In the genomic region with DNA sequence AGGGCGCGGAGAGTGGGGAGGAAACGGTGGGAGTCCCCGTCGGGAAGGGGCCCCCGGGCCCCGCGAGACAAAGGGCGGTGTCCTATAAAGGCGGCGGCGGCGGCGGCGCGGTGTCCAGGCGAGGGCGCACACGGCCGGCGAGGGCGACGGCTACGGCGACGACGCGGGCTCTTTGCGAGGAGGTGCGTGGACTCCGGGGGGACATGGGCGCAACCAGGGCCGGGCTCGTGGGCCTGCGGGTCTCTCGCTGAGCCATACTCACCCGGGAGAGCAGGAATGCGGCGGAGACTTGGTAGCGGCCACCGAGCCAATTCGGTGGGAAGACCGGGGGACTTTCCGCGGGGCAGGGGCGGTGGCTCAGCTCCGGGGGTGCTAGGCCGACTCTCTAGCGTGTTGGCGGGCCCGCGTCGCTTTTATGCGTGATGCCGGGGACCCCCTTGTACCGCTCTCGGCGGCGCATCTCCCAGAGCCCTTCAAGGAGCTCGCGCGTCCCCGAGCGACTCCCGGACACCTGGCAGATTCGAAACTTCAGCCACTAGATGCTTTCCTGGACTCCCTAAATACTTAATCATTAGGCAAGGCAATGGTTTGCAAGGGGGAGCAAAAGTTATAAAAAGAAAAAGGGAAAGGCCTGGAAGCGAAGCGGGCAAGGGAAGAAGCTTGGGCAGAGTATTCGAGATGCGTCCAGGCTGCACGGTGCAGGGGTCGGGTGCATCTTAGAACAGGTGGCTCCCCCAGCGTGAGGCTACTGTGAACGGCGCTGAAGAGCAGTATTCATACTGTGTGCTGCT, we compare ENCODE assay signal across 9 cellular contexts. TPM values are rescaled to one million over a fixed set of nuclear protein-coding genes. Genes with fewer than 3 reads are reported as not detected.
DNase-seq lines count a peak whose midpoint lies in the region; ATAC-seq, FAIRE-seq and TF ChIP-seq lines count a peak whose summit lies in the region.
"Had no signal": no experiment of that assay in that cellular context is flagged by ENCODE, and none has a peak within 500 bp of the region (broad histone marks: within the 10 kb centered on the region; RNA-seq: fewer than 3 reads in every experiment).

No MANE protein-coding gene starts in this region.

- H3K9me3 Mint-ChIP-seq in glutamatergic neuron (ENCODE audit: unreplicated experiment) = peaks cover 5% of the 10 kb centered on the region

- no peak overlapping the region for H3K27ac Mint-ChIP-seq in glutamatergic neuron (ENCODE audit: unreplicated experiment)

- H3K36me3 ChIP-seq in pancreas = no peaks in the 10 kb centered on the region

- 2% methylated on average over 71 to 75 of the region's 75 CpGs for WGBS in pancreas, 2 donors

- DNase-seq in Caki2 (ENCODE audit: low read depth) (peak; percentile 16), HuH-7.5 (ENCODE audit: low spot score) (peak; percentile 55), glutamatergic neuron (peak; percentile 67), pancreas (peak in 4 of 6 donors; percentile 13 to 80 (median 48)), HCEC 1CT (no peak)
- peak; percentile 58 for DNase-seq in activated CD8-positive, alpha-beta memory T cell treated with anti-CD3 and anti-CD28 coated beads, Interleukin-2, amount 50 U/mL, for 48 hours

- H3K4me1 Mint-ChIP-seq in glutamatergic neuron (ENCODE audit: low read depth, unreplicated experiment) = peaks cover 4% of the 10 kb centered on the region

- ATAC-seq in GM19395 (IDR thresholded peaks at IDR 0.05; ENCODE audit: unreplicated experiment) = peak; percentile 75
- ATAC-seq in pancreas = peak; percentile 69 to 96 (median 92)
- no peak for ATAC-seq in HG02623 (IDR thresholded peaks at IDR 0.05; ENCODE audit: unreplicated experiment)

- peaks cover 6% of the 10 kb centered on the region for H3K36me3 Mint-ChIP-seq in glutamatergic neuron (ENCODE audit: unreplicated experiment)

- peaks cover 15% of the 10 kb centered on the region for H3K27me3 Mint-ChIP-seq in glutamatergic neuron (ENCODE audit: unreplicated experiment)

- intact Hi-C loops in pancreas (cut with DNase I) = no loop called here

- H3K4me1 ChIP-seq in pancreas = no peaks in the 10 kb centered on the region

- no peak overlapping the region for H3K27ac ChIP-seq in pancreas

- peaks cover 0 to 13% (median 0%) of the 10 kb centered on the region in 4 donors for H3K27me3 ChIP-seq in pancreas

- peak overlapping the region; percentile 94 for H3K4me3 Mint-ChIP-seq in glutamatergic neuron (ENCODE audit: unreplicated experiment)

- TF ChIP-seq CTCF in glutamatergic neuron (IDR thresholded peaks at IDR 0.05; ENCODE audit: partially characterized antibody, unreplicated experiment) = no peak
- TF ChIP-seq CTCF in pancreas (IDR thresholded peaks at IDR 0.05) = peak in 1 of 4 donors; percentile 15

- H3K9me3 ChIP-seq in pancreas = no peaks in the 10 kb centered on the region

- FAIRE-seq in pancreas (lab: Jason Lieb, UNC) = no peak

- H3K4me3 ChIP-seq in pancreas = peak overlapping the region; percentile 14 to 58 (median 35)

- in situ Hi-C loops in Caki2 (cut with HindIII; ENCODE audit: low pct_unique_long_range_greater_than_20kb, low sequenced_read_pairs) = no loop called here

RNA-seq across cellular contexts. Expression of a gene that starts 5.9 kb away (rescaled TPM):
- total RNA-seq in Caki2 (2014; rRNA removed; shearing (Covaris generic); ENCODE audit: low replicate concordance) = not detected in 2 replicates
- 1.6 TPM for total RNA-seq in glutamatergic neuron (ENCODE audit: unreplicated experiment)
- total RNA-seq in pancreas = under 1 TPM in 1 of 6 donors, not detected in 5; 0.38 TPM
- polyA plus RNA-seq in pancreas = under 1 TPM in 1 of 2 donors, not detected in 1; 0.47 TPM
- total RNA-seq: T-helper 2 cell treated with Interferon-gamma antibody and Interleukin-4, amounts not matched to agents 100 ng/mL and 5 ng/mL, for 36 hours had no signal

RNA-seq across cellular contexts. Expression of a gene that starts 38.0 kb away (rescaled TPM):
- 18.3 and 37.3 TPM in 2 replicates for total RNA-seq in Caki2 (2014; rRNA removed; shearing (Covaris generic); ENCODE audit: low replicate concordance)
- 3.0 TPM for total RNA-seq in glutamatergic neuron (ENCODE audit: unreplicated experiment)
- total RNA-seq in pancreas = 1 to 10 TPM; 3.0 to 5.8 (median 5.1) TPM
- 1 to 10 TPM; 1.4 to 3.6 TPM for polyA plus RNA-seq in pancreas
